ENCODE assay signal across 15 cellular contexts in the genomic region with DNA sequence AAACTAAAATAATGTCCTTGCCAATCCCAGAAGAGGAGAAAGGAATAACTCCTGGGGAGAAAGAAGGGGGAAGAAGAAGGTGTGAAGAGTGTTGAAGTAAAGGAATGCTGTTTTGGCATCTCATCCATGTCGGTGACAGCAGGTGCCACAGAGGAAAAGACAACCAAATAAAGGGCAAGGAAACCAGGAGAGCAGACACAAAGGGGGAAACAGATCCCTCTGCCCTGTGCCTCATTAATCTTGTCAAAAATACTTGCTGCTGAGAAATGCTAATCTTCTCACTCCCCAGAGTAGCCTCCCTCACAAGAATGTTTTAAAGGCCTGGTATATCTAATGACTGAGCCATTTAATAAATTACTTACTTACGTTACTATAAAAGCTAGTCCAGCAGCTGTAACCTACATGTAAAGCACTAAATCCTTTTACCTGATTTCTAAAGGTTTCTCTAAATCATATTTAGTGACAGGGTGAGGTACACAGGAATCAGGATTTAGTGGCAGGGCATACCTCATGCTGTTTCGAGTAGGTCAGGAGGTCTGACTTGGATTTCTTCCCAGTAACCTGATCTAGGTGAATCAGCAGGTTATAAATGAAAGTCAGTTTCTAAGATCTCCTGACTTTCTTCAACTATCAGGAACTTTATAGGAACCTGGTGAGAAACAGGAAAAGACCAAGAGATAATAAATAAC.
DNase-seq lines count a peak whose midpoint lies in the region; ATAC-seq and TF ChIP-seq lines count a peak whose summit lies in the region.
"Had no signal": no experiment of that assay in that cellular context is flagged by ENCODE, and none has a peak within 500 bp of the region (broad histone marks: within the 10 kb centered on the region; RNA-seq: fewer than 3 reads in every experiment).

No MANE protein-coding gene starts in this region.

- peak; percentile 11 for DNase-seq in IMR-90
- peak; percentile 81 for DNase-seq in kidney tubule cell (ENCODE audit: low spot score)
- no peak for DNase-seq in GF-D8 (lab: John Stamatoyannopoulos, UW)
- DNase-seq in activated gamma-delta T cell (lab: John Stamatoyannopoulos, UW): no peak
- no peak for DNase-seq in DMS153 (lab: John Stamatoyannopoulos, UW)
- DNase-seq: activated CD4-positive, alpha-beta T cell treated with anti-CD3 and anti-CD28 coated beads, Interleukin-2, amount 50 U/mL, for 4 hours; dermis blood vessel endothelial cell; EL; NCI-H2107; ovary; SIG-M5 had no signal

- no peaks in the 10 kb centered on the region for H3K79me1 ChIP-seq in IMR-90 (ENCODE audit: low read depth in 1 of 2, low read length in 2 of 2)

- no peaks in the 10 kb centered on the region for H3K9me3 ChIP-seq in IMR-90 (ENCODE audit: control insufficient read depth, insufficient read depth, low read length)
- H3K9me3 ChIP-seq in skeletal muscle tissue (ENCODE audit: control insufficient read depth in 3 of 3, low read length in 3 of 3): no peaks in the 10 kb centered on the region
- H3K9me3 ChIP-seq: BLaER1, ovary had no signal

- WGBS in IMR-90 (ENCODE audit: extremely low coverage in 2 of 2, insufficient read length in 1 of 2), 2 experiments: 20% methylated on average over 1 of the region's 3 CpGs; no CpG with 5 or more reads in 1 of the 2 experiments

- no peak overlapping the region for H3K56ac ChIP-seq in IMR-90 (ENCODE audit: extremely low read depth, insufficient read depth, low read length)

- no peak overlapping the region for H3K23ac ChIP-seq in IMR-90 (ENCODE audit: low read depth, low read length)

- H3K4me1 Mint-ChIP-seq in brain: peaks cover 17% of the 10 kb centered on the region

- in situ Hi-C loops in IMR-90 (cut with MboI; ENCODE audit: low sequenced_read_pairs): no loop called here

- no peak overlapping the region; the same call in 1 of the 2 replicates for H3K18ac ChIP-seq in IMR-90 (ENCODE audit: low read depth, low read length)

- H4K91ac ChIP-seq in IMR-90 (ENCODE audit: insufficient read depth, low read depth, low read length): no peak overlapping the region

- H3K36me3 ChIP-seq in IMR-90 (ENCODE audit: control insufficient read depth, insufficient read depth, low read length) (no peaks in the 10 kb centered on the region), skeletal muscle tissue (ENCODE audit: control insufficient read depth in 3 of 3, insufficient read depth in 3 of 3, low read length in 3 of 3) (no peaks in the 10 kb centered on the region)
- H3K36me3 ChIP-seq: BLaER1, ovary had no signal

- no peak for ATAC-seq in IMR-90 (ENCODE audit: low read depth)
- ATAC-seq: GM12878 had no signal

- intact Hi-C loops in IMR-90 (cut with micrococcal nuclease): no loop called here

- CTCF ChIA-PET in IMR-90 (lab: Yijun Ruan, JAX): no interaction called here

- H3K9ac ChIP-seq in IMR-90 (ENCODE audit: low read depth, low read length) (no peak overlapping the region), skeletal muscle tissue (ENCODE audit: low read depth in 1 of 3, low read length in 3 of 3) (peak overlapping the region in 2 of 3 donors; percentile 5 to 13)
- H3K9ac ChIP-seq: BLaER1 had no signal

- BruUV-seq in IMR-90 (replicated peaks; lab: Mats Ljungman, UMichigan): no TSS peak

- H3K4me2 ChIP-seq in IMR-90 (ENCODE audit: low read depth, low read length): no peak overlapping the region
- H3K4me2 ChIP-seq: BLaER1 had no signal

- H3K36me3 Mint-ChIP-seq in brain: no peaks in the 10 kb centered on the region

- peak overlapping the region; percentile 34; the same call in 1 of the 2 replicates for H2BK120ac ChIP-seq in IMR-90 (ENCODE audit: low read depth, low read length)

- H3K4me1 ChIP-seq in IMR-90 (ENCODE audit: control insufficient read depth, insufficient read depth, low read length) (peaks cover 4% of the 10 kb centered on the region; the same call in 1 of the 2 replicates), skeletal muscle tissue (ENCODE audit: control insufficient read depth in 3 of 3, insufficient read depth in 3 of 3, low read length in 3 of 3) (peaks cover 4 to 15% (median 5%) of the 10 kb centered on the region in 3 donors)
- H3K4me1 ChIP-seq: BLaER1 had no signal

- H3K4me3 ChIP-seq in IMR-90 (ENCODE audit: insufficient read depth, low read depth, low read length) (no peak overlapping the region), skeletal muscle tissue (ENCODE audit: low read length in 3 of 3) (no peak overlapping the region)
- H3K4me3 ChIP-seq: BLaER1, GM12878, ovary had no signal

- H3K9me1 ChIP-seq in IMR-90 (ENCODE audit: insufficient read depth, low read length): no peaks in the 10 kb centered on the region; the same call in 1 of the 2 replicates

- H2AK9ac ChIP-seq in IMR-90 (replicated peaks; ENCODE audit: low read depth, low read length, poor library complexity): no peak overlapping the region

- H4K8ac ChIP-seq in IMR-90 (ENCODE audit: low read depth in 2 of 2, low read length in 2 of 2): no peak overlapping the region

- TF ChIP-seq POLR2A in IMR-90 (IDR thresholded peaks at IDR 0.05; ENCODE audit: low read depth, low read length): no peak

- peak overlapping the region; percentile 23; the same call in 1 of the 2 replicates for H2BK20ac ChIP-seq in IMR-90 (ENCODE audit: low read depth, low read length)

- H3K9me3 Mint-ChIP-seq in brain: no peaks in the 10 kb centered on the region

- no peak overlapping the region; the same call in 1 of the 2 replicates for H4K5ac ChIP-seq in IMR-90 (ENCODE audit: low read depth, low read length)

- TF ChIP-seq CTCF in IMR-90 (conservative IDR thresholded peaks at IDR 0.05; ENCODE audit: low read depth, low read length) (no peak), brain (conservative IDR thresholded peaks at IDR 0.05) (no peak)

- H4K20me1 ChIP-seq in IMR-90 (ENCODE audit: insufficient read depth, low read length): no peaks in the 10 kb centered on the region
- H4K20me1 ChIP-seq: BLaER1 had no signal

- no peak overlapping the region for H3K14ac ChIP-seq in IMR-90 (replicated peaks; ENCODE audit: low read depth, low read length)

- H3K27ac ChIP-seq in IMR-90 (ENCODE audit: insufficient read depth, low read length) (no peak overlapping the region), skeletal muscle tissue (ENCODE audit: low read depth, low read length) (peak overlapping the region; percentile 75)
- H3K27ac ChIP-seq: BLaER1, ovary had no signal

- H2AFZ ChIP-seq in IMR-90 (replicated peaks; ENCODE audit: low read length, poor library complexity): peak overlapping the region; percentile 5

- dilution Hi-C loops in IMR-90 (cut with HindIII; ENCODE audit: low sequenced_read_pairs, unreplicated experiment): no loop called here

- H3K27me3 Mint-ChIP-seq in brain: no peaks in the 10 kb centered on the region

- peak overlapping the region in 3 of 5 experiments; percentile 6 to 10 (median 9) for H3K27ac Mint-ChIP-seq in brain

- no peak for TF ChIP-seq RAD21 in IMR-90 (IDR thresholded peaks at IDR 0.05; ENCODE audit: low read length)

- no peak overlapping the region for H2BK15ac ChIP-seq in IMR-90 (ENCODE audit: low read depth, low read length)

- H3K27me3 ChIP-seq in IMR-90 (ENCODE audit: control insufficient read depth, insufficient read depth, low read length): no peaks in the 10 kb centered on the region
- no peaks in the 10 kb centered on the region for H3K27me3 ChIP-seq in skeletal muscle tissue (ENCODE audit: control insufficient read depth in 3 of 3, insufficient read depth in 3 of 3, low read length in 3 of 3)
- H3K27me3 ChIP-seq: BLaER1, ovary had no signal

- H3K4me3 Mint-ChIP-seq in brain: no peak overlapping the region

- H3K4ac ChIP-seq in IMR-90 (ENCODE audit: low read depth, low read length): peak overlapping the region; percentile 22; the same call in 1 of the 2 replicates

- H2BK5ac ChIP-seq in IMR-90 (ENCODE audit: low read depth, low read length, poor library complexity, severe bottlenecking): no peak overlapping the region

- POLR2A ChIA-PET in IMR-90 (lab: Charles Lee; ENCODE audit: unreplicated experiment): no interaction called here

- no peak overlapping the region for H2AK5ac ChIP-seq in IMR-90 (ENCODE audit: low read depth, low read length)

TF ChIP-seq in IMR-90, 13 proteins besides CTCF, POLR2A, EP300 and RAD21:
- TF ChIP-seq, protein P1, sequence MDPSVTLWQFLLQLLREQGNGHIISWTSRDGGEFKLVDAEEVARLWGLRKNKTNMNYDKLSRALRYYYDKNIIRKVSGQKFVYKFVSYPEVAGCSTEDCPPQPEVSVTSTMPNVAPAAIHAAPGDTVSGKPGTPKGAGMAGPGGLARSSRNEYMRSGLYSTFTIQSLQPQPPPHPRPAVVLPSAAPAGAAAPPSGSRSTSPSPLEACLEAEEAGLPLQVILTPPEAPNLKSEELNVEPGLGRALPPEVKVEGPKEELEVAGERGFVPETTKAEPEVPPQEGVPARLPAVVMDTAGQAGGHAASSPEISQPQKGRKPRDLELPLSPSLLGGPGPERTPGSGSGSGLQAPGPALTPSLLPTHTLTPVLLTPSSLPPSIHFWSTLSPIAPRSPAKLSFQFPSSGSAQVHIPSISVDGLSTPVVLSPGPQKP (IDR thresholded peaks at IDR 0.05; ENCODE audit: borderline replicate concordance, low read depth, low read length): no peak
- TF ChIP-seq SMC3 (IDR thresholded peaks at IDR 0.05; ENCODE audit: low read depth, low read length) (no peak), RFX5 (IDR thresholded peaks at IDR 0.05; ENCODE audit: low read depth, low read length) (no peak), MXI1 (IDR thresholded peaks at IDR 0.05; ENCODE audit: borderline replicate concordance, low read depth, low read length) (no peak), BHLHE40 (IDR thresholded peaks at IDR 0.05; ENCODE audit: low read depth, low read length) (no peak), MAZ (IDR thresholded peaks at IDR 0.05; ENCODE audit: borderline replicate concordance, low read depth, low read length) (no peak), NFE2L2 (IDR thresholded peaks at IDR 0.05; ENCODE audit: low read depth, low read length) (no peak), MAFK (IDR thresholded peaks at IDR 0.05; ENCODE audit: low read depth, low read length) (no peak), CEBPB (IDR thresholded peaks at IDR 0.05; ENCODE audit: low read depth, low read length) (no peak), FOS (IDR thresholded peaks at IDR 0.05; ENCODE audit: low read depth, low read length) (no peak), CHD1 (IDR thresholded peaks at IDR 0.05; ENCODE audit: low read depth, low read length) (no peak), RCOR1 (IDR thresholded peaks at IDR 0.05; ENCODE audit: insufficient replicate concordance, low read length) (no peak)
- TF ChIP-seq, protein P2, sequence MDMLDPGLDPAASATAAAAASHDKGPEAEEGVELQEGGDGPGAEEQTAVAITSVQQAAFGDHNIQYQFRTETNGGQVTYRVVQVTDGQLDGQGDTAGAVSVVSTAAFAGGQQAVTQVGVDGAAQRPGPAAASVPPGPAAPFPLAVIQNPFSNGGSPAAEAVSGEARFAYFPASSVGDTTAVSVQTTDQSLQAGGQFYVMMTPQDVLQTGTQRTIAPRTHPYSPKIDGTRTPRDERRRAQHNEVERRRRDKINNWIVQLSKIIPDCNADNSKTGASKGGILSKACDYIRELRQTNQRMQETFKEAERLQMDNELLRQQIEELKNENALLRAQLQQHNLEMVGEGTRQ (IDR thresholded peaks at IDR 0.05; ENCODE audit: low read depth, low read length): no peak
TF ChIP-seq in IMR-90: peak in this region for 0.

Comparison
In these comparisons a context has a peak if more than half of its experiments do, and no peak if none do; other contexts are left out.
1. DNase-seq: peak in IMR-90 (single experiment) and kidney tubule cell (single experiment); none in GF-D8 (single experiment), activated gamma-delta T cell (single experiment) and DMS153 (single experiment).